ENCODE assay signal across 1 cellular context in genomic region chr1:230127105-230128054, GRCh38.
TF ChIP-seq lines count a peak whose summit lies in the region.

No MANE protein-coding gene starts in this region.

TF ChIP-seq in K562, 482 proteins besides CTCF, POLR2A, EP300 and RAD21 (continued from another document and continues in another):
- TF ChIP-seq, protein P1, sequence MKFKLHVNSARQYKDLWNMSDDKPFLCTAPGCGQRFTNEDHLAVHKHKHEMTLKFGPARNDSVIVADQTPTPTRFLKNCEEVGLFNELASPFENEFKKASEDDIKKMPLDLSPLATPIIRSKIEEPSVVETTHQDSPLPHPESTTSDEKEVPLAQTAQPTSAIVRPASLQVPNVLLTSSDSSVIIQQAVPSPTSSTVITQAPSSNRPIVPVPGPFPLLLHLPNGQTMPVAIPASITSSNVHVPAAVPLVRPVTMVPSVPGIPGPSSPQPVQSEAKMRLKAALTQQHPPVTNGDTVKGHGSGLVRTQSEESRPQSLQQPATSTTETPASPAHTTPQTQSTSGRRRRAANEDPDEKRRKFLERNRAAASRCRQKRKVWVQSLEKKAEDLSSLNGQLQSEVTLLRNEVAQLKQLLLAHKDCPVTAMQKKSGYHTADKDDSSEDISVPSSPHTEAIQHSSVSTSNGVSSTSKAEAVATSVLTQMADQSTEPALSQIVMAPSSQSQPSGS (CRISPR knock-in tag; IDR thresholded peaks at IDR 0.05) = no peak
- TF ChIP-seq ZNF589 (CRISPR knock-in tag; IDR thresholded peaks at IDR 0.05; ENCODE audit: low read depth) = peak; percentile 73; the same call in 1 of the 2 replicates
- TF ChIP-seq ZSCAN29 (IDR thresholded peaks at IDR 0.05) = no peak
- TF ChIP-seq, protein P2, sequence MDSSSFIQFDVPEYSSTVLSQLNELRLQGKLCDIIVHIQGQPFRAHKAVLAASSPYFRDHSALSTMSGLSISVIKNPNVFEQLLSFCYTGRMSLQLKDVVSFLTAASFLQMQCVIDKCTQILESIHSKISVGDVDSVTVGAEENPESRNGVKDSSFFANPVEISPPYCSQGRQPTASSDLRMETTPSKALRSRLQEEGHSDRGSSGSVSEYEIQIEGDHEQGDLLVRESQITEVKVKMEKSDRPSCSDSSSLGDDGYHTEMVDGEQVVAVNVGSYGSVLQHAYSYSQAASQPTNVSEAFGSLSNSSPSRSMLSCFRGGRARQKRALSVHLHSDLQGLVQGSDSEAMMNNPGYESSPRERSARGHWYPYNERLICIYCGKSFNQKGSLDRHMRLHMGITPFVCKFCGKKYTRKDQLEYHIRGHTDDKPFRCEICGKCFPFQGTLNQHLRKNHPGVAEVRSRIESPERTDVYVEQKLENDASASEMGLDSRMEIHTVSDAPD (CRISPR knock-in tag; IDR thresholded peaks at IDR 0.05) = no peak
- TF ChIP-seq TAF1 (IDR thresholded peaks at IDR 0.05; ENCODE audit: control insufficient read depth, extremely low read depth, insufficient read depth, low read length, severe bottlenecking) = peak; percentile 53
- no peak for TF ChIP-seq ZNF41 (CRISPR knock-in tag; conservative IDR thresholded peaks at IDR 0.05)
- TF ChIP-seq, protein P3, sequence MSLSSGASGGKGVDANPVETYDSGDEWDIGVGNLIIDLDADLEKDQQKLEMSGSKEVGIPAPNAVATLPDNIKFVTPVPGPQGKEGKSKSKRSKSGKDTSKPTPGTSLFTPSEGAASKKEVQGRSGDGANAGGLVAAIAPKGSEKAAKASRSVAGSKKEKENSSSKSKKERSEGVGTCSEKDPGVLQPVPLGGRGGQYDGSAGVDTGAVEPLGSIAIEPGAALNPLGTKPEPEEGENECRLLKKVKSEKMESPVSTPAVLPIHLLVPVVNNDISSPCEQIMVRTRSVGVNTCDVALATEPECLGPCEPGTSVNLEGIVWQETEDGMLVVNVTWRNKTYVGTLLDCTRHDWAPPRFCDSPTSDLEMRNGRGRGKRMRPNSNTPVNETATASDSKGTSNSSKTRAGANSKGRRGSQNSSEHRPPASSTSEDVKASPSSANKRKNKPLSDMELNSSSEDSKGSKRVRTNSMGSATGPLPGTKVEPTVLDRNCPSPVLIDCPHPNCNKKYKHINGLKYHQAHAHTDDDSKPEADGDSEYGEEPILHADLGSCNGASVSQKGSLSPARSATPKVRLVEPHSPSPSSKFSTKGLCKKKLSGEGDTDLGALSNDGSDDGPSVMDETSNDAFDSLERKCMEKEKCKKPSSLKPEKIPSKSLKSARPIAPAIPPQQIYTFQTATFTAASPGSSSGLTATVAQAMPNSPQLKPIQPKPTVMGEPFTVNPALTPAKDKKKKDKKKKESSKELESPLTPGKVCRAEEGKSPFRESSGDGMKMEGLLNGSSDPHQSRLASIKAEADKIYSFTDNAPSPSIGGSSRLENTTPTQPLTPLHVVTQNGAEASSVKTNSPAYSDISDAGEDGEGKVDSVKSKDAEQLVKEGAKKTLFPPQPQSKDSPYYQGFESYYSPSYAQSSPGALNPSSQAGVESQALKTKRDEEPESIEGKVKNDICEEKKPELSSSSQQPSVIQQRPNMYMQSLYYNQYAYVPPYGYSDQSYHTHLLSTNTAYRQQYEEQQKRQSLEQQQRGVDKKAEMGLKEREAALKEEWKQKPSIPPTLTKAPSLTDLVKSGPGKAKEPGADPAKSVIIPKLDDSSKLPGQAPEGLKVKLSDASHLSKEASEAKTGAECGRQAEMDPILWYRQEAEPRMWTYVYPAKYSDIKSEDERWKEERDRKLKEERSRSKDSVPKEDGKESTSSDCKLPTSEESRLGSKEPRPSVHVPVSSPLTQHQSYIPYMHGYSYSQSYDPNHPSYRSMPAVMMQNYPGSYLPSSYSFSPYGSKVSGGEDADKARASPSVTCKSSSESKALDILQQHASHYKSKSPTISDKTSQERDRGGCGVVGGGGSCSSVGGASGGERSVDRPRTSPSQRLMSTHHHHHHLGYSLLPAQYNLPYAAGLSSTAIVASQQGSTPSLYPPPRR (CRISPR knock-in tag; IDR thresholded peaks at IDR 0.05; ENCODE audit: borderline replicate concordance) = 0 out of 2 replicates have a peak, but pooled peaks have one; percentile 27
- TF ChIP-seq HIVEP1 (CRISPR knock-in tag; IDR thresholded peaks at IDR 0.05) = no peak
- no peak; the same call in 1 of the 2 replicates for TF ChIP-seq ZKSCAN8 (CRISPR knock-in tag; IDR thresholded peaks at IDR 0.05)
- peak; percentile 58 for TF ChIP-seq ATF3 (IDR thresholded peaks at IDR 0.05)
- no peak for TF ChIP-seq ATF3 (CRISPR knock-in tag; conservative IDR thresholded peaks at IDR 0.05)
- no peak for TF ChIP-seq CAMTA2 (CRISPR knock-in tag; conservative IDR thresholded peaks at IDR 0.05)
- no peak for TF ChIP-seq NCOA2 (IDR thresholded peaks at IDR 0.05; ENCODE audit: partially characterized antibody in 2 of 2)
- TF ChIP-seq PCBP2 (IDR thresholded peaks at IDR 0.05; ENCODE audit: low read depth, low read length, poor library complexity, severe bottlenecking) = no peak
- TF ChIP-seq SMARCA4 (IDR thresholded peaks at IDR 0.05) = peak; percentile 97
- peak; percentile 98 for TF ChIP-seq NCOR1 (IDR thresholded peaks at IDR 0.05)
- TF ChIP-seq, protein P4, sequence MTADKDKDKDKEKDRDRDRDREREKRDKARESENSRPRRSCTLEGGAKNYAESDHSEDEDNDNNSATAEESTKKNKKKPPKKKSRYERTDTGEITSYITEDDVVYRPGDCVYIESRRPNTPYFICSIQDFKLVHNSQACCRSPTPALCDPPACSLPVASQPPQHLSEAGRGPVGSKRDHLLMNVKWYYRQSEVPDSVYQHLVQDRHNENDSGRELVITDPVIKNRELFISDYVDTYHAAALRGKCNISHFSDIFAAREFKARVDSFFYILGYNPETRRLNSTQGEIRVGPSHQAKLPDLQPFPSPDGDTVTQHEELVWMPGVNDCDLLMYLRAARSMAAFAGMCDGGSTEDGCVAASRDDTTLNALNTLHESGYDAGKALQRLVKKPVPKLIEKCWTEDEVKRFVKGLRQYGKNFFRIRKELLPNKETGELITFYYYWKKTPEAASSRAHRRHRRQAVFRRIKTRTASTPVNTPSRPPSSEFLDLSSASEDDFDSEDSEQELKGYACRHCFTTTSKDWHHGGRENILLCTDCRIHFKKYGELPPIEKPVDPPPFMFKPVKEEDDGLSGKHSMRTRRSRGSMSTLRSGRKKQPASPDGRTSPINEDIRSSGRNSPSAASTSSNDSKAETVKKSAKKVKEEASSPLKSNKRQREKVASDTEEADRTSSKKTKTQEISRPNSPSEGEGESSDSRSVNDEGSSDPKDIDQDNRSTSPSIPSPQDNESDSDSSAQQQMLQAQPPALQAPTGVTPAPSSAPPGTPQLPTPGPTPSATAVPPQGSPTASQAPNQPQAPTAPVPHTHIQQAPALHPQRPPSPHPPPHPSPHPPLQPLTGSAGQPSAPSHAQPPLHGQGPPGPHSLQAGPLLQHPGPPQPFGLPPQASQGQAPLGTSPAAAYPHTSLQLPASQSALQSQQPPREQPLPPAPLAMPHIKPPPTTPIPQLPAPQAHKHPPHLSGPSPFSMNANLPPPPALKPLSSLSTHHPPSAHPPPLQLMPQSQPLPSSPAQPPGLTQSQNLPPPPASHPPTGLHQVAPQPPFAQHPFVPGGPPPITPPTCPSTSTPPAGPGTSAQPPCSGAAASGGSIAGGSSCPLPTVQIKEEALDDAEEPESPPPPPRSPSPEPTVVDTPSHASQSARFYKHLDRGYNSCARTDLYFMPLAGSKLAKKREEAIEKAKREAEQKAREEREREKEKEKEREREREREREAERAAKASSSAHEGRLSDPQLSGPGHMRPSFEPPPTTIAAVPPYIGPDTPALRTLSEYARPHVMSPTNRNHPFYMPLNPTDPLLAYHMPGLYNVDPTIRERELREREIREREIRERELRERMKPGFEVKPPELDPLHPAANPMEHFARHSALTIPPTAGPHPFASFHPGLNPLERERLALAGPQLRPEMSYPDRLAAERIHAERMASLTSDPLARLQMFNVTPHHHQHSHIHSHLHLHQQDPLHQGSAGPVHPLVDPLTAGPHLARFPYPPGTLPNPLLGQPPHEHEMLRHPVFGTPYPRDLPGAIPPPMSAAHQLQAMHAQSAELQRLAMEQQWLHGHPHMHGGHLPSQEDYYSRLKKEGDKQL (CRISPR knock-in tag; IDR thresholded peaks at IDR 0.05; ENCODE audit: borderline replicate concordance) = no peak
- no peak; the same call in 1 of the 2 replicates for TF ChIP-seq EHMT2 (IDR thresholded peaks at IDR 0.05)
- TF ChIP-seq BCLAF1 (IDR thresholded peaks at IDR 0.05; ENCODE audit: borderline replicate concordance in 1 of 2, control insufficient read depth in 1 of 2, low read depth in 2 of 2, low read length in 1 of 2) = 0 out of 4 replicates have a peak, but pooled peaks of 1 of the 2 experiments have one; percentile 46
- no peak for TF ChIP-seq FOXJ3 (CRISPR knock-in tag; IDR thresholded peaks at IDR 0.05)
- no peak for TF ChIP-seq ETV5 (CRISPR knock-in tag; IDR thresholded peaks at IDR 0.05; ENCODE audit: low read depth)
- TF ChIP-seq BHLHE40 (IDR thresholded peaks at IDR 0.05; ENCODE audit: low read length) = peak; percentile 91
- no peak for TF ChIP-seq ELK3 (CRISPR knock-in tag; IDR thresholded peaks at IDR 0.05)
- TF ChIP-seq ZNF707 (CRISPR knock-in tag; conservative IDR thresholded peaks at IDR 0.05) = no peak
- TF ChIP-seq ZNF311 (CRISPR knock-in tag; IDR thresholded peaks at IDR 0.05) = no peak
- peak; percentile 54 for TF ChIP-seq MTA3 (IDR thresholded peaks at IDR 0.05; ENCODE audit: borderline replicate concordance)
- peak; percentile 83 for TF ChIP-seq NEUROD1 (IDR thresholded peaks at IDR 0.05; ENCODE audit: borderline replicate concordance, low read depth, low read length, partially characterized antibody)
- no peak for TF ChIP-seq MCM2 (IDR thresholded peaks at IDR 0.05; ENCODE audit: low read depth)
- TF ChIP-seq RUNX1 (IDR thresholded peaks at IDR 0.05; ENCODE audit: low read depth) = peak; percentile 55; the same call in 1 of the 2 replicates
- TF ChIP-seq SETDB1 (IDR thresholded peaks at IDR 0.05; ENCODE audit: low read length) = no peak
- no peak for TF ChIP-seq ELF2 (CRISPR knock-in tag; IDR thresholded peaks at IDR 0.05)
- TF ChIP-seq HES1 (IDR thresholded peaks at IDR 0.05; ENCODE audit: low read depth) = peak; percentile 21; the same call in 1 of the 2 replicates
- TF ChIP-seq, protein P5, sequence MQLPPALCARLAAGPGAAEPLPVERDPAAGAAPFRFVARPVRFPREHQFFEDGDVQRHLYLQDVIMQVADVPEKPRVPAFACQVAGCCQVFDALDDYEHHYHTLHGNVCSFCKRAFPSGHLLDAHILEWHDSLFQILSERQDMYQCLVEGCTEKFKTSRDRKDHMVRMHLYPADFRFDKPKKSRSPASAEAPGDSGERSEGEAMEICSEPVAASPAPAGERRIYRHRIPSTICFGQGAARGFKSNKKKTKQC (CRISPR knock-in tag; IDR thresholded peaks at IDR 0.05) = no peak; the same call in 1 of the 2 replicates
- 0 out of 4 replicates have a peak, but pooled peaks of 1 of the 2 experiments have one; percentile 33 for TF ChIP-seq ZNF639 (CRISPR knock-in tag; conservative IDR thresholded peaks at IDR 0.05 in 1 of 2, IDR thresholded peaks at IDR 0.05 in 1 of 2)
- TF ChIP-seq POLR2AphosphoS5 (IDR thresholded peaks at IDR 0.05; ENCODE audit: control insufficient read depth, insufficient read depth, low read depth, low read length) = peak; percentile 97
- peak; percentile 74; the same call in 1 of the 2 replicates for TF ChIP-seq LCOR (CRISPR knock-in tag; IDR thresholded peaks at IDR 0.05)
- no peak for TF ChIP-seq EZH2 (IDR thresholded peaks at IDR 0.05; ENCODE audit: borderline replicate concordance, low read depth, low read length)
